Comparison of ENCODE assay signal across 9 cellular contexts in the genomic region with DNA sequence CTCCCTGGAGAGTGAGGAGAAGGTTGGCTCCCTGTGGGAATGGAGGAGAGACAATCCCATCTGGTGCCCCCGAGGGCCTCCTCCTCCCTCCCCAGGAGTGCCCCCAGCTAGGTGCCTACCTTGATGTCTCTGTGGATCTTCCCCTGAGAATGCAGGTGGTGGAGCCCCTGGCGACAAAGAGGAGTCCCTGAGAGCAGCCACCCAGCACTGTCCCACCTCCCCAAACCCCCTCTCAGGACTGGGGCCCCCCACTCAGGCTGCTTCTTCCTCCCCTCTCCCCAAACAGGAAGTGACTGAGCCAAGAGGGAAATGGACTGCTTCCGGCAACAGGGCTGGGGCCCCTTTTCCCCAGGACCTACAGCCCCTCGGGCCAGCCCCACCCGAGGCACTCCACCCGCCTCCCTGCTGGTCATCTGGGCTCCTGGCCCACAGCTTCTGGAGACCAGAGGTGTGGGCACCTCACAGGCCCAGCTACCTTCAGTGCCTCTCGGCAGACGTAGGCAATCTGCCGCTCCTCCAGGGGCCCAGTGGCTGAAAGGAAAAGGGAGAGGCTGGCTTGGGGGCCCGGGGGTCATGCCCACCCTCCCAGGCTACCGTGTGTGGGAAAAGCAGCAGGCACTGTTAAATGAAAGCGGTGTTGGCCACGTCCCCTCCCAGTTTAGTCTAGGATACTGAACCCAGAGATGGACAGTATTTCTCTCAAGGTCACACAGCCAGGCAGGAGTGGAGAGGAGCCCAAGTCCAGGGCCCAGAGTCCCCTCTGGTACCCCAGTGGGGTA. TPM values are rescaled to one million over a fixed set of nuclear protein-coding genes. Genes with fewer than 3 reads are reported as not detected.
A peak's percentile ranks its signal among the peaks of the same experiment; 100 is the strongest.
DNase-seq lines count a peak whose midpoint lies in the region; ATAC-seq, FAIRE-seq and TF ChIP-seq lines count a peak whose summit lies in the region.
"Had no signal": no experiment of that assay in that cellular context is flagged by ENCODE, and none has a peak within 500 bp of the region (broad histone marks: within the 10 kb centered on the region; RNA-seq: fewer than 3 reads in every experiment).

No MANE protein-coding gene starts in this region.

- H3K9ac ChIP-seq in SU-DHL-6 (ENCODE audit: low read length), result peak overlapping the region; percentile 59

- 0 out of 2 replicates have a peak, but pooled peaks cover 15% of the 10 kb centered on the region for H3F3A ChIP-seq in SU-DHL-6 (ENCODE audit: insufficient read depth)

- TF ChIP-seq CTCF in GM12875 (IDR thresholded peaks at IDR 0.05; ENCODE audit: borderline replicate concordance, insufficient read depth, low read depth, low read length) (no peak), SU-DHL-6 (IDR thresholded peaks at IDR 0.05; ENCODE audit: insufficient read depth, low read length, poor library complexity, severe bottlenecking) (no peak), fibroblast of pulmonary artery (IDR thresholded peaks at IDR 0.05; ENCODE audit: low read length, missing control alignments) (no peak)

- ATAC-seq in GM18868 (IDR thresholded peaks at IDR 0.05; ENCODE audit: unreplicated experiment), result no peak

- H3K27me3 ChIP-seq in SU-DHL-6 (ENCODE audit: low read length), result no peaks in the 10 kb centered on the region
- H3K27me3 ChIP-seq in small intestine (ENCODE audit: control insufficient read depth in 2 of 2, insufficient read depth in 2 of 2, low read length in 2 of 2), result no peaks in the 10 kb centered on the region

- no peak overlapping the region for H2AFZ ChIP-seq in SU-DHL-6 (ENCODE audit: low read depth, low read length, severe bottlenecking)

- no peaks in the 10 kb centered on the region for H3K9me2 ChIP-seq in SU-DHL-6 (replicated peaks; ENCODE audit: insufficient read depth, low read length)

- H3K36me3 ChIP-seq in SU-DHL-6 (ENCODE audit: low read length) (no peaks in the 10 kb centered on the region), small intestine (ENCODE audit: control insufficient read depth in 2 of 2, insufficient read depth in 2 of 2, low read length in 2 of 2) (no peaks in the 10 kb centered on the region)

- DNase-seq in fibroblast of pulmonary artery (ENCODE audit: low read depth), result no peak
- no peak for DNase-seq in skeletal muscle cell (ENCODE audit: low read depth)
- no peak for DNase-seq in kidney glomerular epithelial cell (lab: John Stamatoyannopoulos, UW)
- no peak for DNase-seq in small intestine
- no peak for DNase-seq in DMS114 treated with DMSO at 0.1 percent for 48 hours (lab: John Stamatoyannopoulos, UW; ENCODE audit: unreplicated experiment)
- DNase-seq: NCI-H526 had no signal

- 45 to 77% (median 62%) methylated on average over 10 to 13 of the region's 13 CpGs for WGBS in small intestine, 3 donors

- peak overlapping the region; percentile 62 for H3K4me2 ChIP-seq in SU-DHL-6 (ENCODE audit: low read depth, low read length, poor library complexity, severe bottlenecking)

- no peaks in the 10 kb centered on the region for H3K9me3 ChIP-seq in SU-DHL-6 (ENCODE audit: insufficient read depth, low read length)
- no peaks in the 10 kb centered on the region for H3K9me3 ChIP-seq in small intestine (ENCODE audit: control insufficient read depth, low read depth)

- H3K27ac ChIP-seq in SU-DHL-6 (ENCODE audit: low read depth, low read length), result peak overlapping the region; percentile 80
- H3K27ac ChIP-seq in small intestine (ENCODE audit: low read depth in 1 of 2, low read length in 1 of 2), result peak overlapping the region in 1 of 2 donors; percentile 15

- H3K4me1 ChIP-seq in small intestine (ENCODE audit: control insufficient read depth in 2 of 2, insufficient read depth in 1 of 2, low read depth in 1 of 2, low read length in 1 of 2), result peaks cover 0 to 4% of the 10 kb centered on the region in 2 donors

- no peaks in the 10 kb centered on the region for H3K79me2 ChIP-seq in SU-DHL-6 (ENCODE audit: insufficient read depth, low read length)

- no peaks in the 10 kb centered on the region for H4K20me1 ChIP-seq in SU-DHL-6 (ENCODE audit: low read depth, low read length)

- peak overlapping the region; percentile 63 for H3K4me3 ChIP-seq in GM12875 (ENCODE audit: low read depth, low read length)
- H3K4me3 ChIP-seq in SU-DHL-6 (ENCODE audit: insufficient read depth, low read length, poor library complexity, severe bottlenecking), result peak overlapping the region; percentile 52
- H3K4me3 ChIP-seq in fibroblast of pulmonary artery (replicated peaks; ENCODE audit: low read depth, low read length), result peak overlapping the region; percentile 76
- H3K4me3 ChIP-seq in skeletal muscle cell (ENCODE audit: low read depth, low read length), result peak overlapping the region; percentile 76
- no peak overlapping the region for H3K4me3 ChIP-seq in small intestine (ENCODE audit: low read depth in 1 of 2, low read length in 2 of 2)

- FAIRE-seq in small intestine (lab: Jason Lieb, UNC), result no peak

RNA-seq across cellular contexts. Expression of gene MAP4K2, which starts 1.2 kb away (rescaled TPM):
- 10 to 100 TPM in 1 of 3 donors, 1 to 10 TPM in 2; 9.2 to 13.6 (median 9.7) TPM for polyA plus RNA-seq in small intestine

RNA-seq across cellular contexts. Expression of gene MEN1, which starts 8.6 kb away (rescaled TPM):
- 10 to 100 TPM; 17.6 to 27.1 (median 23.4) TPM for polyA plus RNA-seq in small intestine

RNA-seq across cellular contexts. Expression of gene SF1, which starts 23.4 kb away (rescaled TPM):
- polyA plus RNA-seq in small intestine, result 10 to 100 TPM; 69.8 to 90.3 (median 76.7) TPM

RNA-seq across cellular contexts. Expression of gene PYGM, which starts 42.0 kb away (rescaled TPM):
- polyA plus RNA-seq in small intestine, result 1 to 10 TPM in 2 of 3 donors, under 1 TPM in 1; 0.54 to 1.5 (median 1.1) TPM

RNA-seq across cellular contexts. Expression of gene CDC42BPG, which starts 42.7 kb away (rescaled TPM):
- 10 to 100 TPM; 12.1 to 36.5 (median 27.0) TPM for polyA plus RNA-seq in small intestine

Comparison
In these comparisons a context has a peak if more than half of its experiments do, and no peak if none do; other contexts are left out.
1. H3K4me3 ChIP-seq: peak in GM12875 (single experiment), SU-DHL-6 (single experiment), fibroblast of pulmonary artery (single experiment) and skeletal muscle cell (single experiment); none in small intestine (0 of 2).